17 cellular contexts compared by ENCODE assay signal in genomic region chr20:64234291-64234791, GRCh38.
"Had no signal": no experiment of that assay in that cellular context is flagged by ENCODE, and none has a peak within 500 bp of the region (broad histone marks: within the 10 kb centered on the region; RNA-seq: fewer than 3 reads in every experiment).

No MANE protein-coding gene starts in this region.

- H3K27ac ChIP-seq: brain microvascular endothelial cell, suprapubic skin had no signal

- H3K36me3 Mint-ChIP-seq: activated naive CD4-positive, alpha-beta T cell treated with anti-CD3 and anti-CD28 coated beads, Interleukin-2, amount 50 U/mL, for 24 hours; naive thymus-derived CD4-positive, alpha-beta T cell had no signal

- H3K4me3 Mint-ChIP-seq: activated B cell treated with CpG ODN at 0.5 μM for 24 hours; activated CD8-positive, alpha-beta T cell treated with anti-CD3 and anti-CD28 coated beads for 36 hours; activated naive CD4-positive, alpha-beta T cell treated with anti-CD3 and anti-CD28 coated beads, Interleukin-2, amount 50 U/mL, for 24 hours; activated T-cell treated with anti-CD3 and anti-CD28 coated beads, Interleukin-2, amount 50 U/mL, for 4 hours had no signal

- H3K27me3 ChIP-seq: brain microvascular endothelial cell, suprapubic skin had no signal

- H3K27me3 Mint-ChIP-seq: activated B cell treated with CpG ODN at 0.5 μM for 24 hours; activated CD8-positive, alpha-beta T cell treated with anti-CD3 and anti-CD28 coated beads for 36 hours; activated naive CD4-positive, alpha-beta T cell treated with anti-CD3 and anti-CD28 coated beads, Interleukin-2, amount 50 U/mL, for 24 hours; naive thymus-derived CD4-positive, alpha-beta T cell had no signal

- H3K9me3 ChIP-seq: suprapubic skin had no signal

- ATAC-seq: activated CD8-positive, alpha-beta T cell treated with anti-CD3 and anti-CD28 coated beads for 36 hours; activated T-cell treated with anti-CD3 and anti-CD28 coated beads, Interleukin-2, amount 50 U/mL, for 4 hours; naive thymus-derived CD4-positive, alpha-beta T cell had no signal

- H3K36me3 ChIP-seq: brain microvascular endothelial cell, suprapubic skin had no signal

- H3K9me3 Mint-ChIP-seq: activated B cell treated with CpG ODN at 0.5 μM for 24 hours; activated CD8-positive, alpha-beta T cell treated with anti-CD3 and anti-CD28 coated beads for 36 hours; activated naive CD4-positive, alpha-beta T cell treated with anti-CD3 and anti-CD28 coated beads, Interleukin-2, amount 50 U/mL, for 24 hours; activated T-cell treated with anti-CD3 and anti-CD28 coated beads, Interleukin-2, amount 50 U/mL, for 4 hours; naive thymus-derived CD4-positive, alpha-beta T cell had no signal

- H3K27ac Mint-ChIP-seq: activated B cell treated with CpG ODN at 0.5 μM for 24 hours; activated CD8-positive, alpha-beta T cell treated with anti-CD3 and anti-CD28 coated beads for 36 hours had no signal

- DNase-seq: activated B cell treated with CpG ODN at 0.5 μM for 24 hours; activated CD4-positive, alpha-beta T cell treated with anti-CD3 and anti-CD28 coated beads for 48 hours; activated CD8-positive, alpha-beta T cell treated with anti-CD3 and anti-CD28 coated beads for 36 hours; activated effector memory CD4-positive, alpha-beta T cell treated with anti-CD3 and anti-CD28 coated beads, Interleukin-2, amount 50 U/mL, for 16 hours; activated T-cell treated with anti-CD3 and anti-CD28 coated beads, Interleukin-2, amount 50 U/mL, for 4 hours; amniotic stem cell; brain microvascular endothelial cell; effector memory CD4-positive, alpha-beta T cell; foreskin fibroblast; naive thymus-derived CD4-positive, alpha-beta T cell; small intestine; stimulated activated CD4-positive, alpha-beta T cell treated with anti-CD3 and anti-CD28 coated beads, Interleukin-4, amount 100 ng/mL, for 4 hours; stimulated activated CD8-positive, alpha-beta memory T cell treated with anti-CD3 and anti-CD28 coated beads, Interleukin-4, amount 100 ng/mL, for 48 hours; stimulated activated naive CD4-positive, alpha-beta T cell treated with Interleukin-2 at 50 U/mL for 16 hours; trophoblast cell had no signal

- H3K4me3 ChIP-seq: suprapubic skin had no signal
